2 cellular contexts compared by ENCODE assay signal in genomic region chr12:15558915-15559528, GRCh38.
TF ChIP-seq lines count a peak whose summit lies in the region.

No MANE protein-coding gene starts in this region.

TF ChIP-seq in HepG2, 621 proteins besides CTCF, POLR2A, EP300 and RAD21 (continued from another document):
- TF ChIP-seq MAFF (IDR thresholded peaks at IDR 0.05; ENCODE audit: low read depth, low read length): peak; percentile 71
- no peak for TF ChIP-seq ZNF414 (CRISPR knock-in tag; IDR thresholded peaks at IDR 0.05)
- TF ChIP-seq RFX3 (CRISPR knock-in tag; IDR thresholded peaks at IDR 0.05): no peak
- TF ChIP-seq, protein P1, sequence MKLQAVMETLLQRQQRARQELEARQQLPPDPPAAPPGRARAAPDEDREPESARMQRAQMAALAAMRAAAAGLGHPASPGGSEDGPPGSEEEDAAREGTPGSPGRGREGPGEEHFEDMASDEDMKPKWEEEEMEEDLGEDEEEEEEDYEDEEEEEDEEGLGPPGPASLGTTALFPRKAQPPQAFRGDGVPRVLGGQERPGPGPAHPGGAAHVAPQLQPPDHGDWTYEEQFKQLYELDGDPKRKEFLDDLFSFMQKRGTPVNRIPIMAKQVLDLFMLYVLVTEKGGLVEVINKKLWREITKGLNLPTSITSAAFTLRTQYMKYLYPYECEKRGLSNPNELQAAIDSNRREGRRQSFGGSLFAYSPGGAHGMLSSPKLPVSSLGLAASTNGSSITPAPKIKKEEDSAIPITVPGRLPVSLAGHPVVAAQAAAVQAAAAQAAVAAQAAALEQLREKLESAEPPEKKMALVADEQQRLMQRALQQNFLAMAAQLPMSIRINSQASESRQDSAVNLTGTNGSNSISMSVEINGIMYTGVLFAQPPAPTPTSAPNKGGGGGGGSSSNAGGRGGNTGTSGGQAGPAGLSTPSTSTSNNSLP (IDR thresholded peaks at IDR 0.05; ENCODE audit: low read depth, low read length): no peak
- peak; percentile 60 to 82; a peak in 3 of 4 replicates for TF ChIP-seq MAFK (conservative IDR thresholded peaks at IDR 0.05 in 1 of 2, IDR thresholded peaks at IDR 0.05 in 1 of 2; ENCODE audit: low read length in 2 of 2)
- TF ChIP-seq ZNF883 (CRISPR knock-in tag; IDR thresholded peaks at IDR 0.05; ENCODE audit: not compliant biosample characterization): no peak
- no peak for TF ChIP-seq SETDB1 (CRISPR knock-in tag; IDR thresholded peaks at IDR 0.05; ENCODE audit: borderline replicate concordance)
- TF ChIP-seq ZNF709 (CRISPR knock-in tag; IDR thresholded peaks at IDR 0.05): no peak

TF ChIP-seq in SK-N-SH, 30 proteins besides CTCF, POLR2A, EP300 and RAD21 (continued from another document):
- TF ChIP-seq ZBTB33 (IDR thresholded peaks at IDR 0.05; ENCODE audit: borderline replicate concordance, low read depth) (no peak), FOSL2 (IDR thresholded peaks at IDR 0.05; ENCODE audit: borderline replicate concordance, low read depth) (peak; percentile 38; the same call in 1 of the 2 replicates)
